In the genomic region with DNA sequence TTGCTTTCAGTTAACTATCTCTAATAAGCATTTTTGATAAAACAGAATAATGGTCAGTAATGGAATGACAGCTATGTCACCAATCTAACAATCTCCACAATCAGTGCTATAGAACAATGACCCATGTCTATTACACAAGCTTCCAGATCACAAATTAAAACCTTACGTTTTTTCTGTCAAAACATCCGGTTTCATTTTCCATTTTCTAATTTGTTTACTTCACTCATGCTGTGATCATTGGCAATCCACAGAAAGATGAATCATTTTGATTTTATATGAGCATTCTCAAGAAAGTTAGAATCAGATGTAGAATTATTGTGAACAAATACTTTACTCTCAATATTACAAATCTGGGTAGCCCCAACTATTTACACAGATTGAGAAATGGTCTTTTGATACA, we compare ENCODE assay signal across 16 cellular contexts.
A peak's percentile ranks its signal among the peaks of the same experiment; 100 is the strongest.
DNase-seq lines count a peak whose midpoint lies in the region; ATAC-seq and TF ChIP-seq lines count a peak whose summit lies in the region.
"Had no signal": no experiment of that assay in that cellular context is flagged by ENCODE, and none has a peak within 500 bp of the region (broad histone marks: within the 10 kb centered on the region; RNA-seq: fewer than 3 reads in every experiment).

No MANE protein-coding gene starts in this region.

- no peaks in the 10 kb centered on the region for H3K4me1 Mint-ChIP-seq in activated CD8-positive, alpha-beta memory T cell treated with anti-CD3 and anti-CD28 coated beads, Interleukin-2, amount 10 ng/mL, durations not matched to agents 7 days and 5 days

- H3K4me1 ChIP-seq in fibroblast of lung (ENCODE audit: control insufficient read depth, extremely low read depth, insufficient read depth, low read length), result no peaks in the 10 kb centered on the region

- H3K27me3 Mint-ChIP-seq in activated CD8-positive, alpha-beta memory T cell treated with anti-CD3 and anti-CD28 coated beads, Interleukin-2, amount 10 ng/mL, durations not matched to agents 7 days and 5 days, result no peaks in the 10 kb centered on the region

- H3K27ac Mint-ChIP-seq in activated CD8-positive, alpha-beta memory T cell treated with anti-CD3 and anti-CD28 coated beads, Interleukin-2, amount 10 ng/mL, durations not matched to agents 7 days and 5 days, result no peak overlapping the region
- H3K27ac Mint-ChIP-seq: CD8-positive, alpha-beta T cell had no signal

- no peak overlapping the region for H3K4me3 Mint-ChIP-seq in activated CD8-positive, alpha-beta memory T cell treated with anti-CD3 and anti-CD28 coated beads, Interleukin-2, amount 10 ng/mL, durations not matched to agents 7 days and 5 days
- H3K4me3 Mint-ChIP-seq: CD8-positive, alpha-beta T cell had no signal

- no peak for TF ChIP-seq CTCF in fibroblast of lung (conservative IDR thresholded peaks at IDR 0.05 in 1 of 2, IDR thresholded peaks at IDR 0.05 in 1 of 2; ENCODE audit: low read depth in 1 of 2, low read length in 2 of 2)

- no peaks in the 10 kb centered on the region for H3K36me3 ChIP-seq in fibroblast of lung (ENCODE audit: control insufficient read depth, insufficient read depth, low read length)
- H3K36me3 ChIP-seq: BE2C had no signal

- H3K27ac ChIP-seq in fibroblast of lung (ENCODE audit: insufficient read depth, low read length), result no peak overlapping the region

- no peak for ATAC-seq in HG02870 (IDR thresholded peaks at IDR 0.05; ENCODE audit: unreplicated experiment)
- no peak for ATAC-seq in activated CD8-positive, alpha-beta memory T cell treated with anti-CD3 and anti-CD28 coated beads, Interleukin-2, amount 10 ng/mL, durations not matched to agents 7 days and 5 days
- ATAC-seq in HG03469 (IDR thresholded peaks at IDR 0.05; ENCODE audit: unreplicated experiment), result no peak
- ATAC-seq: CD8-positive, alpha-beta T cell; Panc1 had no signal

- no peaks in the 10 kb centered on the region for H3K9me3 Mint-ChIP-seq in activated CD8-positive, alpha-beta memory T cell treated with anti-CD3 and anti-CD28 coated beads, Interleukin-2, amount 10 ng/mL, durations not matched to agents 7 days and 5 days (ENCODE audit: low read depth)

- CTCF ChIA-PET in activated CD8-positive, alpha-beta memory T cell treated with anti-CD3 and anti-CD28 coated beads, Interleukin-2, amount 10 ng/mL, durations not matched to agents 7 days and 5 days (lab: Charles Lee), result no interaction called here

- no peaks in the 10 kb centered on the region for H3K79me2 ChIP-seq in fibroblast of lung (ENCODE audit: control insufficient read depth, insufficient read depth, low read length)

- peak overlapping the region; percentile 28 for H2AFZ ChIP-seq in fibroblast of lung (ENCODE audit: low read length)

- H3K9ac ChIP-seq in fibroblast of lung (ENCODE audit: insufficient read depth, low read length), result no peak overlapping the region

- H3K27me3 ChIP-seq in fibroblast of lung (ENCODE audit: control insufficient read depth, insufficient read depth, low read length), result no peaks in the 10 kb centered on the region
- H3K27me3 ChIP-seq: BE2C had no signal

- no peaks in the 10 kb centered on the region for H4K20me1 ChIP-seq in fibroblast of lung (ENCODE audit: control insufficient read depth, extremely low read depth, insufficient read depth, low read length)

- H3K36me3 Mint-ChIP-seq in activated CD8-positive, alpha-beta memory T cell treated with anti-CD3 and anti-CD28 coated beads, Interleukin-2, amount 10 ng/mL, durations not matched to agents 7 days and 5 days, result no peaks in the 10 kb centered on the region
- H3K36me3 Mint-ChIP-seq: CD8-positive, alpha-beta T cell had no signal

- H3K9me3 ChIP-seq in fibroblast of lung (ENCODE audit: control insufficient read depth, insufficient read depth, low read depth, low read length), result no peaks in the 10 kb centered on the region
- H3K9me3 ChIP-seq: BE2C had no signal

- H3K4me3 ChIP-seq in fibroblast of lung (replicated peaks in 1 of 4; ENCODE audit: control extremely low read depth in 1 of 4, insufficient read depth in 1 of 4, low read depth in 3 of 4, low read length in 4 of 4), result no peak overlapping the region

- peak overlapping the region; percentile 65 for H3K4me2 ChIP-seq in fibroblast of lung (ENCODE audit: extremely low read depth, insufficient read depth, low read length)

- peak; percentile 10 for DNase-seq in GM03348 (ENCODE audit: low spot score)
- DNase-seq in RPMI7951 (ENCODE audit: low read depth), result peak; percentile 5
- no peak for DNase-seq in fibroblast of lung (ENCODE audit: low read depth in 2 of 2)
- no peak for DNase-seq in activated CD8-positive, alpha-beta memory T cell treated with anti-CD3 and anti-CD28 coated beads, Interleukin-2, amount 10 ng/mL, durations not matched to agents 7 days and 5 days
- DNase-seq in stimulated activated CD8-positive, alpha-beta memory T cell treated with anti-CD3 and anti-CD28 coated beads, Interleukin-4, amount 100 ng/mL, for 48 hours, result no peak
- DNase-seq: BE2C; CD8-positive, alpha-beta T cell; DND-41; NCI-H1048; NCI-H2107; NCI-H226; NCI-H69; Right ventricle myocardium superior had no signal

Comparison
In these comparisons a context has a peak if more than half of its experiments do, and no peak if none do; other contexts are left out.
1. DNase-seq: peak in GM03348 (single experiment) and RPMI7951 (single experiment); none in fibroblast of lung (0 of 2), activated CD8-positive, alpha-beta memory T cell treated with anti-CD3 and anti-CD28 coated beads, Interleukin-2, amount 10 ng/mL, durations not matched to agents 7 days and 5 days (single experiment) and stimulated activated CD8-positive, alpha-beta memory T cell treated with anti-CD3 and anti-CD28 coated beads, Interleukin-4, amount 100 ng/mL, for 48 hours (single experiment).